Comparison of ENCODE assay signal across 21 cellular contexts in the genomic region with DNA sequence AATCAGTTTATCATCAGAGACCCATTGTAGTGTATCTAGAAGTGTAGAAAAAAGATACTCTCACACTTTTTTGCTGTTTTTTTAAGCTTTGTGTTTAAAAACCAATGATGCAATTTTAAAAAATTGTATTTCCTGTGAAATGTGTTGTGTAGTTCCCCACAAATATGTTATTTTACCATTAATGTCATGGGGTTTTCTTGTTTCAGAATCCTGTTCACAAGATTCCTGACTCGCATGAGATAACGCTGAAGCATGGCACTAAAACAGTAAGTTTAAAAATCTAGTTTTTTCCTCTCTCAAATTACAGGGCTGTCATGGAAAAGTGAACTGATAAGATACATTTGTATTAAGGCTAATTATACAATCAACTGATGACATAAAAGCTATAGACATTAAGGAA. TPM values are rescaled to one million over a fixed set of nuclear protein-coding genes. Genes with fewer than 3 reads are reported as not detected.
DNase-seq lines count a peak whose midpoint lies in the region; ATAC-seq, FAIRE-seq and TF ChIP-seq lines count a peak whose summit lies in the region.
"Had no signal": no experiment of that assay in that cellular context is flagged by ENCODE, and none has a peak within 500 bp of the region (broad histone marks: within the 10 kb centered on the region; RNA-seq: fewer than 3 reads in every experiment).

No MANE protein-coding gene starts in this region.

- no peak for DNase-seq in HepG2 (ENCODE audit: low spot score)
- DNase-seq in right lobe of liver: no peak
- DNase-seq in K562 (ENCODE audit: extremely low read depth in 1 of 4, low spot score in 3 of 4): no peak
- peak; percentile 13 for DNase-seq in fibroblast of the aortic adventitia (ENCODE audit: low read depth)
- DNase-seq in activated CD4-positive, alpha-beta memory T cell treated with anti-CD3 and anti-CD28 coated beads, Interleukin-2, amount 10 ng/mL, durations not matched to agents 7 days and 5 days: no peak
- DNase-seq in activated naive CD4-positive, alpha-beta T cell (lab: John Stamatoyannopoulos, UW): no peak
- no peak for DNase-seq in activated naive CD4-positive, alpha-beta T cell treated with anti-CD3 and anti-CD28 coated beads, Interleukin-2, amount 10 ng/mL, durations not matched to agents 7 days and 5 days
- DNase-seq: Calu3; CD4-positive, alpha-beta memory T cell; DMS53; HFFc6; Kasumi-1; NCI-H1105 treated with DMSO at 0.1 percent for 48 hours; NCI-H187; NCI-H446; NK-92 treated with Interleukin-12 subunit alpha and Interleukin-12 subunit beta, amount 100 ng/mL, for 24 hours; SHP77 treated with DMSO at 0.1 percent for 48 hours had no signal

- in situ Hi-C loops in HepG2 (cut with HindIII; ENCODE audit: extremely low pct_ligation_motif_present, low pct_unique_long_range_greater_than_20kb) (no loop called here), K562 (cut with MboI) (no loop called here)

- H3K9me3 ChIP-seq in HepG2 (ENCODE audit: low read length) (no peaks in the 10 kb centered on the region), right lobe of liver (no peaks in the 10 kb centered on the region), K562 (replicated peaks; ENCODE audit: control insufficient read depth, insufficient read depth, low read depth, low read length) (no peaks in the 10 kb centered on the region)

- H2AFZ ChIP-seq in HepG2 (ENCODE audit: low read length) (no peak overlapping the region), K562 (ENCODE audit: low read depth, low read length) (no peak overlapping the region)
- H2AFZ ChIP-seq: GM23338 had no signal

- H3K27ac Mint-ChIP-seq in activated CD4-positive, alpha-beta memory T cell treated with anti-CD3 and anti-CD28 coated beads, Interleukin-2, amount 10 ng/mL, durations not matched to agents 7 days and 5 days: no peak overlapping the region
- H3K27ac Mint-ChIP-seq in activated naive CD4-positive, alpha-beta T cell treated with anti-CD3 and anti-CD28 coated beads, Interleukin-2, amount 10 ng/mL, durations not matched to agents 7 days and 5 days: no peak overlapping the region
- H3K27ac Mint-ChIP-seq: GM23338, HFFc6 had no signal

- no peak overlapping the region for H3K4me3 Mint-ChIP-seq in activated CD4-positive, alpha-beta memory T cell treated with anti-CD3 and anti-CD28 coated beads, Interleukin-2, amount 10 ng/mL, durations not matched to agents 7 days and 5 days
- no peak overlapping the region for H3K4me3 Mint-ChIP-seq in activated naive CD4-positive, alpha-beta T cell treated with anti-CD3 and anti-CD28 coated beads, Interleukin-2, amount 10 ng/mL, durations not matched to agents 7 days and 5 days
- H3K4me3 Mint-ChIP-seq: CD4-positive, alpha-beta memory T cell; GM23338; HFFc6 had no signal

- H3K4me1 Mint-ChIP-seq in activated CD4-positive, alpha-beta memory T cell treated with anti-CD3 and anti-CD28 coated beads, Interleukin-2, amount 10 ng/mL, durations not matched to agents 7 days and 5 days: peaks cover 2% of the 10 kb centered on the region
- H3K4me1 Mint-ChIP-seq in activated naive CD4-positive, alpha-beta T cell treated with anti-CD3 and anti-CD28 coated beads, Interleukin-2, amount 10 ng/mL, durations not matched to agents 7 days and 5 days: no peaks in the 10 kb centered on the region

- FAIRE-seq in HepG2 (lab: Jason Lieb, UNC) (peak; percentile 12), K562 (lab: Jason Lieb, UNC) (no peak)

- CTCF ChIA-PET in HepG2 (lab: Yijun Ruan, JAX; ENCODE audit: low intra/inter-chr PET ratio, low total read pairs) (no interaction called here), K562 (lab: Yijun Ruan, JAX; ENCODE audit: low intra/inter-chr PET ratio) (no interaction called here)
- CTCF ChIA-PET in activated CD4-positive, alpha-beta memory T cell treated with anti-CD3 and anti-CD28 coated beads, Interleukin-2, amount 10 ng/mL, durations not matched to agents 7 days and 5 days (lab: Charles Lee): interaction anchor here (1.0 kb wide), 1 partner anchor 25 kb away, joined by 5 read pairs; no protein-coding TSS in a partner anchor
- CTCF ChIA-PET in activated naive CD4-positive, alpha-beta T cell treated with anti-CD3 and anti-CD28 coated beads, Interleukin-2, amount 10 ng/mL, durations not matched to agents 7 days and 5 days (lab: Charles Lee): interaction anchor here (0.7 kb wide), 1 partner anchor 11 kb away, joined by 3 read pairs; no protein-coding TSS in a partner anchor

- peaks cover 0 to 1% of the 10 kb centered on the region in 2 experiments; a peak in 1 of 5 replicates for H3K36me3 ChIP-seq in HepG2 (replicated peaks in 1 of 2; ENCODE audit: control insufficient read depth in 1 of 2, insufficient read depth in 2 of 2, low read length in 2 of 2)
- no peaks in the 10 kb centered on the region for H3K36me3 ChIP-seq in right lobe of liver
- peaks cover 4% of the 10 kb centered on the region; the same call in 2 of the 3 replicates for H3K36me3 ChIP-seq in K562 (ENCODE audit: control insufficient read depth, insufficient read depth, low read length)

- H3K9ac ChIP-seq in HepG2 (ENCODE audit: insufficient read depth, low read depth, low read length): no peak overlapping the region
- no peak overlapping the region for H3K9ac ChIP-seq in K562 (ENCODE audit: insufficient read depth in 1 of 2, low read depth in 2 of 2, low read length in 2 of 2)

- no peak for ATAC-seq in HepG2
- no peak for ATAC-seq in right lobe of liver
- no peak for ATAC-seq in K562
- no peak for ATAC-seq in HG02798 (IDR thresholded peaks at IDR 0.05; ENCODE audit: poor library complexity, unreplicated experiment)
- ATAC-seq: GM23338, SK-N-SH treated with all-trans-retinoic acid at 6 μM for 48 hours had no signal

- no peaks in the 10 kb centered on the region for H3K27me3 Mint-ChIP-seq in activated CD4-positive, alpha-beta memory T cell treated with anti-CD3 and anti-CD28 coated beads, Interleukin-2, amount 10 ng/mL, durations not matched to agents 7 days and 5 days
- H3K27me3 Mint-ChIP-seq in activated naive CD4-positive, alpha-beta T cell treated with anti-CD3 and anti-CD28 coated beads, Interleukin-2, amount 10 ng/mL, durations not matched to agents 7 days and 5 days: no peaks in the 10 kb centered on the region
- H3K27me3 Mint-ChIP-seq: CD4-positive, alpha-beta memory T cell had no signal

- TF ChIP-seq RAD21 in HepG2 (CRISPR knock-in tag; IDR thresholded peaks at IDR 0.05): no peak
- TF ChIP-seq RAD21 in K562 (CRISPR knock-in tag; conservative IDR thresholded peaks at IDR 0.05 in 1 of 2, IDR thresholded peaks at IDR 0.05 in 1 of 2): no peak

- H3K27ac ChIP-seq in HepG2 (ENCODE audit: extremely low read length, insufficient read depth, low read length) (no peak overlapping the region), right lobe of liver (no peak overlapping the region), K562 (ENCODE audit: extremely low read depth, low read depth, low read length) (no peak overlapping the region)
- H3K27ac ChIP-seq: 22Rv1 had no signal

- BruUV-seq in HepG2 (replicated peaks; lab: Mats Ljungman, UMichigan) (no TSS peak), K562 (replicated peaks; lab: Mats Ljungman, UMichigan) (no TSS peak)

- intact Hi-C loops in HepG2 (cut with micrococcal nuclease; ENCODE audit: unreplicated experiment) (no loop called here), right lobe of liver (cut with DNase I) (no loop called here), K562 (cut with micrococcal nuclease) (no loop called here)

- H3K4me3 ChIP-seq in HepG2 (replicated peaks in 1 of 3; ENCODE audit: insufficient read depth in 1 of 3, low read depth in 2 of 3, low read length in 3 of 3) (no peak overlapping the region), right lobe of liver (no peak overlapping the region), K562 (no peak overlapping the region), fibroblast of the aortic adventitia (ENCODE audit: low read depth, low read length) (no peak overlapping the region)
- H3K4me3 ChIP-seq: GM23338 had no signal

- WGBS in HepG2 (ENCODE audit: low lambda C conversion rate): 96% methylated on average over 2 of the region's 2 CpGs
- 83% methylated on average over 2 of the region's 2 CpGs for WGBS in right lobe of liver (ENCODE audit: insufficient coverage, low coverage, low lambda C conversion rate, missing lambda C conversion rate)
- 90% methylated on average over 2 of the region's 2 CpGs for WGBS in K562 (ENCODE audit: insufficient coverage, low coverage, missing lambda C conversion rate)

- H3K4me1 ChIP-seq in HepG2 (ENCODE audit: insufficient read depth, low read length): peaks cover 21% of the 10 kb centered on the region
- H3K4me1 ChIP-seq in right lobe of liver: no peaks in the 10 kb centered on the region
- H3K4me1 ChIP-seq in K562 (replicated peaks in 1 of 2; ENCODE audit: control insufficient read depth in 2 of 2, insufficient read depth in 2 of 2, low read length in 2 of 2): no peaks in the 10 kb centered on the region

- peaks cover 16% of the 10 kb centered on the region for H3K36me3 Mint-ChIP-seq in activated CD4-positive, alpha-beta memory T cell treated with anti-CD3 and anti-CD28 coated beads, Interleukin-2, amount 10 ng/mL, durations not matched to agents 7 days and 5 days (ENCODE audit: low read depth)
- H3K36me3 Mint-ChIP-seq in activated naive CD4-positive, alpha-beta T cell treated with anti-CD3 and anti-CD28 coated beads, Interleukin-2, amount 10 ng/mL, durations not matched to agents 7 days and 5 days: peaks cover 7% of the 10 kb centered on the region

- no peaks in the 10 kb centered on the region for H3K9me3 Mint-ChIP-seq in activated CD4-positive, alpha-beta memory T cell treated with anti-CD3 and anti-CD28 coated beads, Interleukin-2, amount 10 ng/mL, durations not matched to agents 7 days and 5 days
- H3K9me3 Mint-ChIP-seq in activated naive CD4-positive, alpha-beta T cell treated with anti-CD3 and anti-CD28 coated beads, Interleukin-2, amount 10 ng/mL, durations not matched to agents 7 days and 5 days: no peaks in the 10 kb centered on the region
- H3K9me3 Mint-ChIP-seq: CD4-positive, alpha-beta memory T cell; GM23338; HFFc6 had no signal

- TF ChIP-seq EP300 in HepG2 (IDR thresholded peaks at IDR 0.05; ENCODE audit: low read depth in 2 of 2, low read length in 2 of 2): no peak
- no peak for TF ChIP-seq EP300 in HepG2 (CRISPR knock-in tag; IDR thresholded peaks at IDR 0.05; ENCODE audit: borderline replicate concordance)
- TF ChIP-seq EP300 in K562 (IDR thresholded peaks at IDR 0.05; ENCODE audit: low read length): no peak

- no peaks in the 10 kb centered on the region for H3K9me1 ChIP-seq in K562 (ENCODE audit: control insufficient read depth, insufficient read depth, low read length)

- H4K20me1 ChIP-seq in HepG2 (ENCODE audit: insufficient read depth, low read length): no peaks in the 10 kb centered on the region
- H4K20me1 ChIP-seq in K562 (replicated peaks; ENCODE audit: control insufficient read depth, insufficient read depth, low read length): no peaks in the 10 kb centered on the region

- H3K4me2 ChIP-seq in HepG2 (ENCODE audit: low read depth, low read length) (no peak overlapping the region), K562 (ENCODE audit: insufficient read depth, low read length) (no peak overlapping the region)
- H3K4me2 ChIP-seq: GM23338 had no signal

- POLR2A ChIA-PET in HepG2 (lab: Yijun Ruan, JAX): no interaction called here
- POLR2A ChIA-PET in K562 (lab: Yijun Ruan, JAX): no interaction called here
- POLR2A ChIA-PET in activated CD4-positive, alpha-beta memory T cell treated with anti-CD3 and anti-CD28 coated beads, Interleukin-2, amount 10 ng/mL, durations not matched to agents 7 days and 5 days (lab: Charles Lee): no interaction called here

- H3K27me3 ChIP-seq in HepG2 (ENCODE audit: control insufficient read depth in 1 of 2, insufficient read depth in 2 of 2, low read length in 2 of 2): no peaks in the 10 kb centered on the region
- no peaks in the 10 kb centered on the region for H3K27me3 ChIP-seq in right lobe of liver
- H3K27me3 ChIP-seq in K562 (ENCODE audit: control insufficient read depth in 2 of 2, insufficient read depth in 2 of 2, low read length in 2 of 2): no peaks in the 10 kb centered on the region

- H3K79me2 ChIP-seq in HepG2 (ENCODE audit: insufficient read depth, low read length): no peaks in the 10 kb centered on the region
- H3K79me2 ChIP-seq in K562 (ENCODE audit: control insufficient read depth, insufficient read depth, low read length): no peaks in the 10 kb centered on the region

- TF ChIP-seq CTCF in HepG2 (CRISPR knock-in tag; IDR thresholded peaks at IDR 0.05) (no peak), right lobe of liver (IDR thresholded peaks at IDR 0.05) (no peak), K562 (IDR thresholded peaks at IDR 0.05 in 2 of 3, conservative IDR thresholded peaks at IDR 0.05 in 1 of 3; ENCODE audit: insufficient read depth in 2 of 3, low read depth in 1 of 3, low read length in 3 of 3) (no peak), fibroblast of the aortic adventitia (IDR thresholded peaks at IDR 0.05; ENCODE audit: insufficient read depth, low read length) (no peak)

- no peak for TF ChIP-seq POLR2A in HepG2 (IDR thresholded peaks at IDR 0.05; ENCODE audit: insufficient read depth in 1 of 2, low read depth in 2 of 2, low read length in 2 of 2)
- no peak for TF ChIP-seq POLR2A in right lobe of liver (IDR thresholded peaks at IDR 0.05)
- TF ChIP-seq POLR2A in K562 (conservative IDR thresholded peaks at IDR 0.05): no peak

RNA-seq across cellular contexts. Expression of gene WDR70, which starts 58.6 kb away (rescaled TPM):
- total RNA-seq in HepG2 (2016; rRNA removed; fragmentation: Illumina TruSeq; extraction: Trizol): 30.6 and 40.4 TPM in 2 replicates
- total RNA-seq in HepG2 (2016; cell fraction: cytosol; rRNA removed; fragmentation: Illumina TruSeq; extraction: Trizol; ENCODE audit: low read depth): 4.8 and 6.3 TPM in 2 replicates
- total RNA-seq in HepG2 (2016; cell fraction: insoluble cytoplasmic fraction; rRNA removed; fragmentation: Illumina TruSeq; extraction: Trizol): 28.7 and 46.3 TPM in 2 replicates
- total RNA-seq in HepG2 (2016; cell fraction: membrane; rRNA removed; fragmentation: Illumina TruSeq; extraction: Trizol): 7.2 and 8.9 TPM in 2 replicates
- total RNA-seq in HepG2 (2016; cell fraction: nucleus; rRNA removed; fragmentation: Illumina TruSeq; extraction: Trizol): 31.6 and 33.1 TPM in 2 replicates
- 10.8 and 14.6 TPM in 2 replicates for polyA plus RNA-seq in HepG2 (2011; rRNA removed)
- 7.8 TPM in 2 replicates for polyA plus RNA-seq in HepG2 (2011; cell fraction: cytosol; rRNA removed)
- 7.2 and 10.0 TPM in 2 replicates for polyA plus RNA-seq in HepG2 (2011; cell fraction: nucleus; rRNA removed)
- 20.9 and 22.9 TPM in 2 replicates for polyA plus RNA-seq in HepG2 (2012)
- 2.6 and 3.3 TPM in 2 replicates for polyA plus RNA-seq in HepG2 (2016; cell fraction: cytosol; fragmentation: Illumina TruSeq; extraction: Trizol; ENCODE audit: low read depth)
- 35.4 and 35.7 TPM in 2 replicates for polyA plus RNA-seq in HepG2 (2016; cell fraction: insoluble cytoplasmic fraction; fragmentation: Illumina TruSeq; extraction: Trizol; ENCODE audit: low read depth)
- polyA plus RNA-seq in HepG2 (2016; cell fraction: membrane; fragmentation: Illumina TruSeq; extraction: Trizol; ENCODE audit: low read depth): 5.6 and 7.4 TPM in 2 replicates
- polyA plus RNA-seq in HepG2 (2016; cell fraction: nucleus; fragmentation: Illumina TruSeq; extraction: Trizol; ENCODE audit: insufficient read depth, low read depth): 17.3 and 23.3 TPM in 2 replicates
- polyA minus RNA-seq in HepG2 (2011; rRNA and poly(A)+ RNA removed; ENCODE audit: low replicate concordance): 6.8 and 21.5 TPM in 2 replicates
- polyA minus RNA-seq in HepG2 (2011; cell fraction: cytosol; rRNA and poly(A)+ RNA removed): 10.2 and 12.6 TPM in 2 replicates
- 44.3 and 47.7 TPM in 2 replicates for polyA minus RNA-seq in HepG2 (2011; cell fraction: nucleus; rRNA and poly(A)+ RNA removed)
- total RNA-seq in right lobe of liver: 10 to 100 TPM in 4 of 6 experiments, 1 to 10 TPM in 2; 8.8 to 13.4 (median 11.3) TPM
- 62.3 and 110 TPM in 2 replicates for total RNA-seq in K562 (2011; cell fraction: chromatin; rRNA removed; ENCODE audit: low replicate concordance)
- total RNA-seq in K562 (2011; cell fraction: nucleolus; rRNA removed): 49.2 and 54.7 TPM in 2 replicates
- total RNA-seq in K562 (2011; cell fraction: nucleoplasm; rRNA removed): 38.7 and 42.2 TPM in 2 replicates
- total RNA-seq in K562 (2014; rRNA removed): 30.6 and 36.2 TPM in 2 replicates
- 46.6 and 53.7 TPM in 2 replicates for total RNA-seq in K562 (2014; rRNA removed; fragmentation: Illumina TruSeq; extraction: Trizol)
- total RNA-seq in K562 (2015; rRNA removed; fragmentation: Illumina TruSeq; extraction: Trizol): 37.6 and 40.3 TPM in 2 replicates
- 43.1 and 46.8 TPM in 2 replicates for total RNA-seq in K562 (2021)
- polyA plus RNA-seq in K562 (2011; rRNA removed): 28.6 and 42.0 TPM in 2 replicates
- polyA plus RNA-seq in K562 (2011; cell fraction: cytosol; rRNA removed): 14.3 and 18.1 TPM in 2 replicates
- polyA plus RNA-seq in K562 (2011; cell fraction: nucleus; rRNA removed): 22.7 and 25.7 TPM in 2 replicates
- 34.5 and 42.5 TPM in 2 replicates for polyA plus RNA-seq in K562 (2012)
- polyA plus RNA-seq in K562 (2014; fragmentation: Illumina TruSeq; extraction: Trizol): 34.0 and 38.8 TPM in 2 replicates
- 10 to 100 TPM; 16.8 to 27.8 TPM for polyA plus RNA-seq in K562 (2014; fragmentation: Nextera tagmentation; extraction: Ambion mirVana)
- 29.9 and 42.5 TPM in 2 replicates for polyA plus RNA-seq in K562 (2014; rRNA removed)
- polyA minus RNA-seq in K562 (2011; rRNA and poly(A)+ RNA removed): 86.2 and 93.4 TPM in 2 replicates
- polyA minus RNA-seq in K562 (2011; cell fraction: cytosol; rRNA and poly(A)+ RNA removed): 23.3 and 26.0 TPM in 2 replicates
- polyA minus RNA-seq in K562 (2011; cell fraction: nucleus; rRNA and poly(A)+ RNA removed): 43.9 and 59.9 TPM in 2 replicates
- total RNA-seq in fibroblast of the aortic adventitia (ENCODE audit: low replicate concordance): 24.6 and 79.1 TPM in 2 replicates
- total RNA-seq in activated CD4-positive, alpha-beta memory T cell treated with anti-CD3 and anti-CD28 coated beads, Interleukin-2, amount 10 ng/mL, durations not matched to agents 7 days and 5 days: 10 to 100 TPM; 25.7 to 26.9 TPM

Comparison
In these comparisons a context has a peak if more than half of its experiments do, and no peak if none do; other contexts are left out.
1. CTCF ChIA-PET loops: an anchor here in activated CD4-positive, alpha-beta memory T cell treated with anti-CD3 and anti-CD28 coated beads, Interleukin-2, amount 10 ng/mL, durations not matched to agents 7 days and 5 days (1.0 kb wide) and activated naive CD4-positive, alpha-beta T cell treated with anti-CD3 and anti-CD28 coated beads, Interleukin-2, amount 10 ng/mL, durations not matched to agents 7 days and 5 days (0.7 kb wide); none called in HepG2 and K562.